1 cellular context compared by ENCODE assay signal in the genomic region with DNA sequence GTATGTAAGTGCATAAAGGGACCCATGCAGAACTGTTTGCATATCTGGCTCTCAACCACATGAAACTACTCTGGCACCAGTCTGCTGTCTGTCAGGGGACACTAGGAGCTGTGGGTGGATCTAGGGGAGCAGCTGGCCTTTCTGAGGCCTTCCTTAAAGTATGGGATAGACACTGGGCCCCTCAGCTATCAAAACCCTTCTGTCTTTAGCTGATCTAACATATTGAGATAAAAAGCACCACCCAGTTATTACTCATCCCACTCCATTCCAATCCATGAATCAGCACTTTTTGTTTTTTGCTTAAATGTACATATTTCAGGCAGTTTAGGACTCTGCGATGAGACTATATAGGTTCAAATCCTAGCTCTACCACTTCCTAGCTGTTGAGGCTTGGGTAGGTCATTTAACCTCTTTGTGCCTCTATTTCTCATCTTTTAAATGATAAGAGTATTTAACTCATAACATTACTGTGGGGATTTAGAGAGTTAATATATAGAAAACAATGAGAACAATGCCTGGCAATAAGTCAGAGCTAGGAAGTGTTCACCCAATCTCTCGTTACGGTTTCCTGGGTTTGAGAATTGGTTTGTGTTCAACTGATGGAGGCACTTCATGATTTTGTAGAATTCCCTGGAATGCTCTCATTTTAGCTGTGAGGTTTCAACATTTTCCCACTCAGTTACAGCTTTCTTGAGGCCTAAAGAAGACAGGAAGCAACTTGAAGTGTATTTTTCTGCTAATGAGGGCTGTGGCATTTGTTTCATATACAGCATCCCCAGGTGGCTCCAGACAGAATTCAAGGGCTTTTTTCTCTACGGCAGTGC.
A peak's percentile ranks its signal among the peaks of the same experiment; 100 is the strongest.
TF ChIP-seq lines count a peak whose summit lies in the region.

No MANE protein-coding gene starts in this region.

TF ChIP-seq in K562, 482 proteins besides CTCF, POLR2A, EP300 and RAD21 (continued from another document and continues in another):
- TF ChIP-seq, protein P1, sequence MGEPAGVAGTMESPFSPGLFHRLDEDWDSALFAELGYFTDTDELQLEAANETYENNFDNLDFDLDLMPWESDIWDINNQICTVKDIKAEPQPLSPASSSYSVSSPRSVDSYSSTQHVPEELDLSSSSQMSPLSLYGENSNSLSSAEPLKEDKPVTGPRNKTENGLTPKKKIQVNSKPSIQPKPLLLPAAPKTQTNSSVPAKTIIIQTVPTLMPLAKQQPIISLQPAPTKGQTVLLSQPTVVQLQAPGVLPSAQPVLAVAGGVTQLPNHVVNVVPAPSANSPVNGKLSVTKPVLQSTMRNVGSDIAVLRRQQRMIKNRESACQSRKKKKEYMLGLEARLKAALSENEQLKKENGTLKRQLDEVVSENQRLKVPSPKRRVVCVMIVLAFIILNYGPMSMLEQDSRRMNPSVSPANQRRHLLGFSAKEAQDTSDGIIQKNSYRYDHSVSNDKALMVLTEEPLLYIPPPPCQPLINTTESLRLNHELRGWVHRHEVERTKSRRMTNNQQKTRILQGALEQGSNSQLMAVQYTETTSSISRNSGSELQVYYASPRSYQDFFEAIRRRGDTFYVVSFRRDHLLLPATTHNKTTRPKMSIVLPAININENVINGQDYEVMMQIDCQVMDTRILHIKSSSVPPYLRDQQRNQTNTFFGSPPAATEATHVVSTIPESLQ (CRISPR knock-in tag; IDR thresholded peaks at IDR 0.05) = no peak
- TF ChIP-seq HLTF (IDR thresholded peaks at IDR 0.05) (no peak), ETS2 (tag; IDR thresholded peaks at IDR 0.05; ENCODE audit: borderline replicate concordance, poor library complexity, severe bottlenecking) (no peak), HSF4 (CRISPR knock-in tag; IDR thresholded peaks at IDR 0.05; ENCODE audit: borderline replicate concordance) (no peak), HDAC8 (tag; IDR thresholded peaks at IDR 0.05) (no peak), NCOA6 (IDR thresholded peaks at IDR 0.05) (no peak), KAT2B (IDR thresholded peaks at IDR 0.05; ENCODE audit: low read depth, low read length) (no peak), TEAD4 (IDR thresholded peaks at IDR 0.05; ENCODE audit: low read length) (peak; percentile 85), TEAD4 (CRISPR knock-in tag; IDR thresholded peaks at IDR 0.05; ENCODE audit: borderline replicate concordance) (no peak), MCM2 (IDR thresholded peaks at IDR 0.05; ENCODE audit: low read depth) (no peak), NELFE (IDR thresholded peaks at IDR 0.05; ENCODE audit: insufficient read depth, insufficient read length) (no peak), ZBED1 (IDR thresholded peaks at IDR 0.05) (no peak), ILF3 (IDR thresholded peaks at IDR 0.05; ENCODE audit: borderline replicate concordance) (no peak), LEF1 (IDR thresholded peaks at IDR 0.05) (peak; percentile 82), ZNF696 (CRISPR knock-in tag; conservative IDR thresholded peaks at IDR 0.05) (no peak), RB1 (IDR thresholded peaks at IDR 0.05; ENCODE audit: low read depth) (no peak), ZNF347 (CRISPR knock-in tag; IDR thresholded peaks at IDR 0.05; ENCODE audit: low read depth) (no peak), GABPA (tag; conservative IDR thresholded peaks at IDR 0.05; ENCODE audit: low read depth) (no peak), ZNF140 (CRISPR knock-in tag; IDR thresholded peaks at IDR 0.05) (no peak), NEUROD1 (IDR thresholded peaks at IDR 0.05; ENCODE audit: borderline replicate concordance, low read depth, low read length, partially characterized antibody) (peak; percentile 63), EGR1 (conservative IDR thresholded peaks at IDR 0.05) (peak; percentile 71), ZNF146 (CRISPR knock-in tag; IDR thresholded peaks at IDR 0.05; ENCODE audit: unreplicated experiment) (no peak), XRCC5 (IDR thresholded peaks at IDR 0.05; ENCODE audit: low read depth, low read length) (no peak), ZNF589 (CRISPR knock-in tag; IDR thresholded peaks at IDR 0.05; ENCODE audit: low read depth) (no peak), ZNF12 (CRISPR knock-in tag; IDR thresholded peaks at IDR 0.05) (no peak), ZNF79 (CRISPR knock-in tag; IDR thresholded peaks at IDR 0.05; ENCODE audit: low read depth) (no peak), POLR2B (IDR thresholded peaks at IDR 0.05; ENCODE audit: low read depth, partially characterized antibody) (no peak), ZBTB8A (IDR thresholded peaks at IDR 0.05; ENCODE audit: partially characterized antibody) (no peak), SETDB1 (IDR thresholded peaks at IDR 0.05; ENCODE audit: low read length) (no peak), ZNF507 (tag; conservative IDR thresholded peaks at IDR 0.05) (no peak), DDX20 (tag; IDR thresholded peaks at IDR 0.05; ENCODE audit: low read depth) (no peak), SNIP1 (IDR thresholded peaks at IDR 0.05; ENCODE audit: low read depth) (no peak), ESRRA (IDR thresholded peaks at IDR 0.05; ENCODE audit: borderline replicate concordance, low read depth) (no peak), POLR2AphosphoS5 (IDR thresholded peaks at IDR 0.05; ENCODE audit: control insufficient read depth, insufficient read depth, low read depth, low read length) (peak; percentile 47; the same call in 1 of the 2 replicates), KDM1A (IDR thresholded peaks at IDR 0.05) (peak; percentile 35 to 50; a peak in 2 of 4 replicates), KLF16 (IDR thresholded peaks at IDR 0.05) (peak; percentile 66; the same call in 1 of the 2 replicates), PHF8 (IDR thresholded peaks at IDR 0.05; ENCODE audit: borderline replicate concordance, low read length) (no peak), TSC22D4 (tag; IDR thresholded peaks at IDR 0.05) (no peak), FOXM1 (IDR thresholded peaks at IDR 0.05; ENCODE audit: low read depth) (peak; percentile 46; the same call in 1 of the 2 replicates), FOXM1 (CRISPR knock-in tag; IDR thresholded peaks at IDR 0.05; ENCODE audit: low read depth) (no peak), POU5F1 (IDR thresholded peaks at IDR 0.05; ENCODE audit: borderline replicate concordance, low read depth, low read length, partially characterized antibody) (no peak), BRD9 (IDR thresholded peaks at IDR 0.05; ENCODE audit: low read depth, partially characterized antibody) (no peak), SRSF3 (IDR thresholded peaks at IDR 0.05; ENCODE audit: insufficient read depth, low read length) (no peak)
- TF ChIP-seq, protein P2, sequence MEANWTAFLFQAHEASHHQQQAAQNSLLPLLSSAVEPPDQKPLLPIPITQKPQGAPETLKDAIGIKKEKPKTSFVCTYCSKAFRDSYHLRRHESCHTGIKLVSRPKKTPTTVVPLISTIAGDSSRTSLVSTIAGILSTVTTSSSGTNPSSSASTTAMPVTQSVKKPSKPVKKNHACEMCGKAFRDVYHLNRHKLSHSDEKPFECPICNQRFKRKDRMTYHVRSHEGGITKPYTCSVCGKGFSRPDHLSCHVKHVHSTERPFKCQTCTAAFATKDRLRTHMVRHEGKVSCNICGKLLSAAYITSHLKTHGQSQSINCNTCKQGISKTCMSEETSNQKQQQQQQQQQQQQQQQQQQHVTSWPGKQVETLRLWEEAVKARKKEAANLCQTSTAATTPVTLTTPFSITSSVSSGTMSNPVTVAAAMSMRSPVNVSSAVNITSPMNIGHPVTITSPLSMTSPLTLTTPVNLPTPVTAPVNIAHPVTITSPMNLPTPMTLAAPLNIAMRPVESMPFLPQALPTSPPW (CRISPR knock-in tag; IDR thresholded peaks at IDR 0.05) = peak; percentile 52; the same call in 1 of the 2 replicates
- TF ChIP-seq, protein P3, sequence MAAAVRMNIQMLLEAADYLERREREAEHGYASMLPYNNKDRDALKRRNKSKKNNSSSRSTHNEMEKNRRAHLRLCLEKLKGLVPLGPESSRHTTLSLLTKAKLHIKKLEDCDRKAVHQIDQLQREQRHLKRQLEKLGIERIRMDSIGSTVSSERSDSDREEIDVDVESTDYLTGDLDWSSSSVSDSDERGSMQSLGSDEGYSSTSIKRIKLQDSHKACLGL (CRISPR knock-in tag; IDR thresholded peaks at IDR 0.05; ENCODE audit: borderline replicate concordance, poor library complexity, severe bottlenecking) = no peak
- TF ChIP-seq, protein P4, sequence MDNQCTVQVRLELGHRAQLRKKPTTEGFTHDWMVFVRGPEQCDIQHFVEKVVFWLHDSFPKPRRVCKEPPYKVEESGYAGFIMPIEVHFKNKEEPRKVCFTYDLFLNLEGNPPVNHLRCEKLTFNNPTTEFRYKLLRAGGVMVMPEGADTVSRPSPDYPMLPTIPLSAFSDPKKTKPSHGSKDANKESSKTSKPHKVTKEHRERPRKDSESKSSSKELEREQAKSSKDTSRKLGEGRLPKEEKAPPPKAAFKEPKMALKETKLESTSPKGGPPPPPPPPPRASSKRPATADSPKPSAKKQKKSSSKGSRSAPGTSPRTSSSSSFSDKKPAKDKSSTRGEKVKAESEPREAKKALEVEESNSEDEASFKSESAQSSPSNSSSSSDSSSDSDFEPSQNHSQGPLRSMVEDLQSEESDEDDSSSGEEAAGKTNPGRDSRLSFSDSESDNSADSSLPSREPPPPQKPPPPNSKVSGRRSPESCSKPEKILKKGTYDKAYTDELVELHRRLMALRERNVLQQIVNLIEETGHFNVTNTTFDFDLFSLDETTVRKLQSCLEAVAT (IDR thresholded peaks at IDR 0.05) = no peak
- TF ChIP-seq, protein P5, sequence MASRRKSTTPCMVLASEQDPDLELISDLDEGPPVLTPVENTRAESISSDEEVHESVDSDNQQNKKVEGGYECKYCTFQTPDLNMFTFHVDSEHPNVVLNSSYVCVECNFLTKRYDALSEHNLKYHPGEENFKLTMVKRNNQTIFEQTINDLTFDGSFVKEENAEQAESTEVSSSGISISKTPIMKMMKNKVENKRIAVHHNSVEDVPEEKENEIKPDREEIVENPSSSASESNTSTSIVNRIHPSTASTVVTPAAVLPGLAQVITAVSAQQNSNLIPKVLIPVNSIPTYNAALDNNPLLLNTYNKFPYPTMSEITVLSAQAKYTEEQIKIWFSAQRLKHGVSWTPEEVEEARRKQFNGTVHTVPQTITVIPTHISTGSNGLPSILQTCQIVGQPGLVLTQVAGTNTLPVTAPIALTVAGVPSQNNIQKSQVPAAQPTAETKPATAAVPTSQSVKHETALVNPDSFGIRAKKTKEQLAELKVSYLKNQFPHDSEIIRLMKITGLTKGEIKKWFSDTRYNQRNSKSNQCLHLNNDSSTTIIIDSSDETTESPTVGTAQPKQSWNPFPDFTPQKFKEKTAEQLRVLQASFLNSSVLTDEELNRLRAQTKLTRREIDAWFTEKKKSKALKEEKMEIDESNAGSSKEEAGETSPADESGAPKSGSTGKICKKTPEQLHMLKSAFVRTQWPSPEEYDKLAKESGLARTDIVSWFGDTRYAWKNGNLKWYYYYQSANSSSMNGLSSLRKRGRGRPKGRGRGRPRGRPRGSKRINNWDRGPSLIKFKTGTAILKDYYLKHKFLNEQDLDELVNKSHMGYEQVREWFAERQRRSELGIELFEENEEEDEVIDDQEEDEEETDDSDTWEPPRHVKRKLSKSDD (conservative IDR thresholded peaks at IDR 0.05; ENCODE audit: low read length) = no peak
- TF ChIP-seq, protein P6, sequence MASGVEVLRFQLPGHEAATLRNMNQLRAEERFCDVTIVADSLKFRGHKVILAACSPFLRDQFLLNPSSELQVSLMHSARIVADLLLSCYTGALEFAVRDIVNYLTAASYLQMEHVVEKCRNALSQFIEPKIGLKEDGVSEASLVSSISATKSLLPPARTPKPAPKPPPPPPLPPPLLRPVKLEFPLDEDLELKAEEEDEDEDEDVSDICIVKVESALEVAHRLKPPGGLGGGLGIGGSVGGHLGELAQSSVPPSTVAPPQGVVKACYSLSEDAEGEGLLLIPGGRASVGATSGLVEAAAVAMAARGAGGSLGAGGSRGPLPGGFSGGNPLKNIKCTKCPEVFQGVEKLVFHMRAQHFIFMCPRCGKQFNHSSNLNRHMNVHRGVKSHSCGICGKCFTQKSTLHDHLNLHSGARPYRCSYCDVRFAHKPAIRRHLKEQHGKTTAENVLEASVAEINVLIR (CRISPR knock-in tag; IDR thresholded peaks at IDR 0.05) = 0 out of 2 replicates have a peak, but pooled peaks have one; percentile 19
- TF ChIP-seq, protein P7, sequence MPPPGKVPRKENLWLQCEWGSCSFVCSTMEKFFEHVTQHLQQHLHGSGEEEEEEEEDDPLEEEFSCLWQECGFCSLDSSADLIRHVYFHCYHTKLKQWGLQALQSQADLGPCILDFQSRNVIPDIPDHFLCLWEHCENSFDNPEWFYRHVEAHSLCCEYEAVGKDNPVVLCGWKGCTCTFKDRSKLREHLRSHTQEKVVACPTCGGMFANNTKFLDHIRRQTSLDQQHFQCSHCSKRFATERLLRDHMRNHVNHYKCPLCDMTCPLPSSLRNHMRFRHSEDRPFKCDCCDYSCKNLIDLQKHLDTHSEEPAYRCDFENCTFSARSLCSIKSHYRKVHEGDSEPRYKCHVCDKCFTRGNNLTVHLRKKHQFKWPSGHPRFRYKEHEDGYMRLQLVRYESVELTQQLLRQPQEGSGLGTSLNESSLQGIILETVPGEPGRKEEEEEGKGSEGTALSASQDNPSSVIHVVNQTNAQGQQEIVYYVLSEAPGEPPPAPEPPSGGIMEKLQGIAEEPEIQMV (tag; conservative IDR thresholded peaks at IDR 0.05; ENCODE audit: low read depth) = no peak
- TF ChIP-seq, protein P8, sequence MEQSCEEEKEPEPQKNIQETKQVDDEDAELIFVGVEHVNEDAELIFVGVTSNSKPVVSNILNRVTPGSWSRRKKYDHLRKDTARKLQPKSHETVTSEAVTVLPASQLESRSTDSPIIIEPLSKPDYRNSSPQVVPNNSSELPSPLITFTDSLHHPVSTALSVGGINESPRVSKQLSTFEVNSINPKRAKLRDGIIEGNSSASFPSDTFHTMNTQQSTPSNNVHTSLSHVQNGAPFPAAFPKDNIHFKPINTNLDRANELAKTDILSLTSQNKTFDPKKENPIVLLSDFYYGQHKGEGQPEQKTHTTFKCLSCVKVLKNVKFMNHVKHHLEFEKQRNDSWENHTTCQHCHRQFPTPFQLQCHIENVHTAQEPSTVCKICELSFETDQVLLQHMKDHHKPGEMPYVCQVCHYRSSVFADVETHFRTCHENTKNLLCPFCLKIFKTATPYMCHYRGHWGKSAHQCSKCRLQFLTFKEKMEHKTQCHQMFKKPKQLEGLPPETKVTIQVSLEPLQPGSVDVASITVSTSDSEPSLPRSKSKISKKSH (CRISPR knock-in tag; IDR thresholded peaks at IDR 0.05) = no peak
- TF ChIP-seq, protein P9, sequence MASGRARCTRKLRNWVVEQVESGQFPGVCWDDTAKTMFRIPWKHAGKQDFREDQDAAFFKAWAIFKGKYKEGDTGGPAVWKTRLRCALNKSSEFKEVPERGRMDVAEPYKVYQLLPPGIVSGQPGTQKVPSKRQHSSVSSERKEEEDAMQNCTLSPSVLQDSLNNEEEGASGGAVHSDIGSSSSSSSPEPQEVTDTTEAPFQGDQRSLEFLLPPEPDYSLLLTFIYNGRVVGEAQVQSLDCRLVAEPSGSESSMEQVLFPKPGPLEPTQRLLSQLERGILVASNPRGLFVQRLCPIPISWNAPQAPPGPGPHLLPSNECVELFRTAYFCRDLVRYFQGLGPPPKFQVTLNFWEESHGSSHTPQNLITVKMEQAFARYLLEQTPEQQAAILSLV (tag; IDR thresholded peaks at IDR 0.05) = no peak
- TF ChIP-seq, protein P10, sequence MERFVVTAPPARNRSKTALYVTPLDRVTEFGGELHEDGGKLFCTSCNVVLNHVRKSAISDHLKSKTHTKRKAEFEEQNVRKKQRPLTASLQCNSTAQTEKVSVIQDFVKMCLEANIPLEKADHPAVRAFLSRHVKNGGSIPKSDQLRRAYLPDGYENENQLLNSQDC (CRISPR knock-in tag; IDR thresholded peaks at IDR 0.05) = no peak
- TF ChIP-seq, protein P11, sequence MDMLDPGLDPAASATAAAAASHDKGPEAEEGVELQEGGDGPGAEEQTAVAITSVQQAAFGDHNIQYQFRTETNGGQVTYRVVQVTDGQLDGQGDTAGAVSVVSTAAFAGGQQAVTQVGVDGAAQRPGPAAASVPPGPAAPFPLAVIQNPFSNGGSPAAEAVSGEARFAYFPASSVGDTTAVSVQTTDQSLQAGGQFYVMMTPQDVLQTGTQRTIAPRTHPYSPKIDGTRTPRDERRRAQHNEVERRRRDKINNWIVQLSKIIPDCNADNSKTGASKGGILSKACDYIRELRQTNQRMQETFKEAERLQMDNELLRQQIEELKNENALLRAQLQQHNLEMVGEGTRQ (CRISPR knock-in tag; IDR thresholded peaks at IDR 0.05) = no peak
